Comparison of ENCODE assay signal across 1 cellular context in genomic region chr1:24909388-24909898, GRCh38.
TF ChIP-seq lines count a peak whose summit lies in the region.

No MANE protein-coding gene starts in this region.

TF ChIP-seq in HepG2, 621 proteins besides CTCF, POLR2A, EP300 and RAD21 (continued from another document and continues in another):
- TF ChIP-seq HIC2 (CRISPR knock-in tag; IDR thresholded peaks at IDR 0.05; ENCODE audit: low read depth), result no peak
- no peak for TF ChIP-seq IRX3 (CRISPR knock-in tag; IDR thresholded peaks at IDR 0.05; ENCODE audit: borderline replicate concordance, low read depth)
- TF ChIP-seq ZNF180 (CRISPR knock-in tag; IDR thresholded peaks at IDR 0.05; ENCODE audit: borderline replicate concordance, low read depth), result no peak
- TF ChIP-seq ETV5 (CRISPR knock-in tag; IDR thresholded peaks at IDR 0.05; ENCODE audit: borderline replicate concordance), result no peak
- no peak for TF ChIP-seq ZFP36 (IDR thresholded peaks at IDR 0.05; ENCODE audit: borderline replicate concordance, low read depth, low read length, partially characterized antibody)
- TF ChIP-seq SP2 (CRISPR knock-in tag; IDR thresholded peaks at IDR 0.05), result no peak
- no peak for TF ChIP-seq IRF1 (CRISPR knock-in tag; IDR thresholded peaks at IDR 0.05; ENCODE audit: low read depth)
- TF ChIP-seq HOXA5 (CRISPR knock-in tag; IDR thresholded peaks at IDR 0.05), result 0 out of 2 replicates have a peak, but pooled peaks have one; percentile 46
- no peak for TF ChIP-seq CREM (IDR thresholded peaks at IDR 0.05)
- TF ChIP-seq CREM (CRISPR knock-in tag; IDR thresholded peaks at IDR 0.05), result no peak
- no peak for TF ChIP-seq MZF1 (CRISPR knock-in tag; IDR thresholded peaks at IDR 0.05; ENCODE audit: borderline replicate concordance)
- no peak for TF ChIP-seq MXD1 (CRISPR knock-in tag; IDR thresholded peaks at IDR 0.05)
- no peak for TF ChIP-seq IKZF4 (CRISPR knock-in tag; IDR thresholded peaks at IDR 0.05; ENCODE audit: borderline replicate concordance, low read depth, not compliant biosample characterization)
- TF ChIP-seq BCL6 (CRISPR knock-in tag; IDR thresholded peaks at IDR 0.05), result no peak
- TF ChIP-seq ZNF749 (CRISPR knock-in tag; IDR thresholded peaks at IDR 0.05; ENCODE audit: borderline replicate concordance), result no peak
- TF ChIP-seq ZNF496 (CRISPR knock-in tag; IDR thresholded peaks at IDR 0.05; ENCODE audit: insufficient replicate concordance), result no peak
- no peak for TF ChIP-seq PHF5A (CRISPR knock-in tag; IDR thresholded peaks at IDR 0.05; ENCODE audit: low read depth, unreplicated experiment)
- TF ChIP-seq HOXA3 (CRISPR knock-in tag; IDR thresholded peaks at IDR 0.05), result peak; percentile 72
- TF ChIP-seq ZNF333 (CRISPR knock-in tag; IDR thresholded peaks at IDR 0.05; ENCODE audit: borderline replicate concordance), result no peak
- no peak for TF ChIP-seq NR0B2 (CRISPR knock-in tag; IDR thresholded peaks at IDR 0.05)
- no peak for TF ChIP-seq ZNF225 (CRISPR knock-in tag; IDR thresholded peaks at IDR 0.05)
- TF ChIP-seq ZNF781 (CRISPR knock-in tag; IDR thresholded peaks at IDR 0.05; ENCODE audit: borderline replicate concordance, not compliant biosample characterization), result no peak
- TF ChIP-seq ZNF770 (CRISPR knock-in tag; IDR thresholded peaks at IDR 0.05), result no peak
- no peak for TF ChIP-seq SMYD3 (CRISPR knock-in tag; IDR thresholded peaks at IDR 0.05)
- no peak for TF ChIP-seq ZBTB1 (CRISPR knock-in tag; IDR thresholded peaks at IDR 0.05; ENCODE audit: borderline replicate concordance)
- no peak for TF ChIP-seq SIN3B (IDR thresholded peaks at IDR 0.05; ENCODE audit: low read length)
- no peak for TF ChIP-seq ZBTB20 (CRISPR knock-in tag; IDR thresholded peaks at IDR 0.05; ENCODE audit: borderline replicate concordance, low read depth)
- no peak for TF ChIP-seq SRSF4 (IDR thresholded peaks at IDR 0.05; ENCODE audit: low read depth, low read length, poor library complexity, severe bottlenecking)
- TF ChIP-seq STAT6 (CRISPR knock-in tag; IDR thresholded peaks at IDR 0.05; ENCODE audit: borderline replicate concordance), result no peak
- no peak for TF ChIP-seq ZNF614 (CRISPR knock-in tag; IDR thresholded peaks at IDR 0.05; ENCODE audit: borderline replicate concordance)
- TF ChIP-seq ETV6 (CRISPR knock-in tag; conservative IDR thresholded peaks at IDR 0.05), result no peak
- no peak for TF ChIP-seq ZNF501 (CRISPR knock-in tag; IDR thresholded peaks at IDR 0.05)
- no peak for TF ChIP-seq KLF16 (CRISPR knock-in tag; IDR thresholded peaks at IDR 0.05)
- no peak for TF ChIP-seq ZNF556 (CRISPR knock-in tag; IDR thresholded peaks at IDR 0.05; ENCODE audit: borderline replicate concordance)
- TF ChIP-seq U2AF2 (IDR thresholded peaks at IDR 0.05; ENCODE audit: low read depth, low read length), result no peak
- TF ChIP-seq CEBPG (CRISPR knock-in tag; IDR thresholded peaks at IDR 0.05), result peak; percentile 49
- no peak for TF ChIP-seq ZEB1 (IDR thresholded peaks at IDR 0.05; ENCODE audit: insufficient replicate concordance, low read depth)
- no peak for TF ChIP-seq ZSCAN21 (CRISPR knock-in tag; IDR thresholded peaks at IDR 0.05; ENCODE audit: borderline replicate concordance)
- TF ChIP-seq HMG20B (CRISPR knock-in tag; conservative IDR thresholded peaks at IDR 0.05), result no peak
- TF ChIP-seq ZFP82 (CRISPR knock-in tag; IDR thresholded peaks at IDR 0.05; ENCODE audit: borderline replicate concordance), result no peak
- TF ChIP-seq ZNF775 (CRISPR knock-in tag; IDR thresholded peaks at IDR 0.05; ENCODE audit: borderline replicate concordance), result no peak
- TF ChIP-seq ZBTB7B (CRISPR knock-in tag; IDR thresholded peaks at IDR 0.05), result peak; percentile 67; the same call in 1 of the 2 replicates
- peak; percentile 42; the same call in 1 of the 2 replicates for TF ChIP-seq SPEN (CRISPR knock-in tag; IDR thresholded peaks at IDR 0.05; ENCODE audit: low read depth)
- TF ChIP-seq ZNF550 (CRISPR knock-in tag; IDR thresholded peaks at IDR 0.05; ENCODE audit: borderline replicate concordance), result no peak
- TF ChIP-seq ZNF451 (CRISPR knock-in tag; IDR thresholded peaks at IDR 0.05), result no peak
- TF ChIP-seq HBP1 (CRISPR knock-in tag; IDR thresholded peaks at IDR 0.05; ENCODE audit: low read depth), result no peak
- TF ChIP-seq ZBTB4 (CRISPR knock-in tag; IDR thresholded peaks at IDR 0.05; ENCODE audit: borderline replicate concordance), result peak; percentile 76; the same call in 1 of the 2 replicates
- TF ChIP-seq MAX (IDR thresholded peaks at IDR 0.05), result peak; percentile 17; the same call in 1 of the 2 replicates
- TF ChIP-seq MLXIP (CRISPR knock-in tag; IDR thresholded peaks at IDR 0.05; ENCODE audit: borderline replicate concordance), result no peak
- TF ChIP-seq FOXK1 (CRISPR knock-in tag; IDR thresholded peaks at IDR 0.05; ENCODE audit: borderline replicate concordance, low read depth), result no peak
- no peak for TF ChIP-seq ZNF569 (CRISPR knock-in tag; IDR thresholded peaks at IDR 0.05; ENCODE audit: borderline replicate concordance)
- no peak for TF ChIP-seq RARA (CRISPR knock-in tag; IDR thresholded peaks at IDR 0.05)
- no peak for TF ChIP-seq HDAC1 (CRISPR knock-in tag; IDR thresholded peaks at IDR 0.05)
